In genomic region chr16:86874141-86874540, GRCh38 we compare ENCODE assay signal across 9 cellular contexts.
DNase-seq lines count a peak whose midpoint lies in the region; ATAC-seq and TF ChIP-seq lines count a peak whose summit lies in the region.
"Had no signal": no experiment of that assay in that cellular context is flagged by ENCODE, and none has a peak within 500 bp of the region (broad histone marks: within the 10 kb centered on the region; RNA-seq: fewer than 3 reads in every experiment).

No MANE protein-coding gene starts in this region.

- intact Hi-C loops in esophagus muscularis mucosa (cut with DNase I): no loop called here

- H3K27me3 ChIP-seq in RWPE2 (ENCODE audit: insufficient read depth, poor library complexity, severe bottlenecking) (no peaks in the 10 kb centered on the region), esophagus muscularis mucosa (peaks cover 0 to 79% (median 9%) of the 10 kb centered on the region in 4 donors)

- TF ChIP-seq EP300 in esophagus muscularis mucosa (IDR thresholded peaks at IDR 0.05): no peak

- H3K4me1 ChIP-seq in RWPE2 (ENCODE audit: insufficient read depth, poor library complexity, severe bottlenecking) (no peaks in the 10 kb centered on the region), esophagus muscularis mucosa (no peaks in the 10 kb centered on the region)

- no peak for TF ChIP-seq POLR2A in esophagus muscularis mucosa (IDR thresholded peaks at IDR 0.05; ENCODE audit: low read depth)

- TF ChIP-seq CTCF in RWPE2 (IDR thresholded peaks at IDR 0.05; ENCODE audit: poor library complexity, severe bottlenecking) (peak; percentile 47), esophagus muscularis mucosa (IDR thresholded peaks at IDR 0.05) (peak in 2 of 3 experiments; percentile 18 to 37)

- ATAC-seq in RWPE2 (ENCODE audit: low read depth) (peak; percentile 36; the same call in 1 of the 3 replicates), HG02610 (IDR thresholded peaks at IDR 0.05; ENCODE audit: unreplicated experiment) (no peak), HG03469 (IDR thresholded peaks at IDR 0.05; ENCODE audit: unreplicated experiment) (no peak)

- no peak overlapping the region for H3K27ac ChIP-seq in RWPE2 (ENCODE audit: poor library complexity, severe bottlenecking)
- no peak overlapping the region for H3K27ac ChIP-seq in esophagus muscularis mucosa (replicated peaks in 1 of 4)
- H3K27ac ChIP-seq: parathyroid adenoma had no signal

- WGBS in esophagus muscularis mucosa: 64% methylated on average over 2 of the region's 2 CpGs

- H3K36me3 ChIP-seq in RWPE2 (ENCODE audit: low read depth) (no peaks in the 10 kb centered on the region), esophagus muscularis mucosa (no peaks in the 10 kb centered on the region)

- DNase-seq in activated effector memory CD4-positive, alpha-beta T cell treated with anti-CD3 and anti-CD28 coated beads, Interleukin-2, amount 50 U/mL, for 16 hours: peak; percentile 68
- DNase-seq in activated effector memory CD4-positive, alpha-beta T cell treated with Interleukin-2 at 50 U/mL for 16 hours: no peak
- DNase-seq in RWPE2 (ENCODE audit: low spot score) (peak; percentile 16), esophagus muscularis mucosa (ENCODE audit: extremely low spot score) (no peak), D341Med (ENCODE audit: low spot score) (no peak)
- peak; percentile 6 to 18 for DNase-seq in stimulated activated CD8-positive, alpha-beta memory T cell treated with anti-CD3 and anti-CD28 coated beads, Interleukin-15, amount 100 ng/mL, for 48 hours (ENCODE audit: low read depth in 2 of 2)

- H3K9me3 ChIP-seq in RWPE2 (ENCODE audit: severe bottlenecking) (no peaks in the 10 kb centered on the region), esophagus muscularis mucosa (peaks cover 0 to 7% (median 3%) of the 10 kb centered on the region in 4 donors)

- H3K4me3 ChIP-seq in RWPE2 (ENCODE audit: severe bottlenecking) (no peak overlapping the region), esophagus muscularis mucosa (no peak overlapping the region)

Comparison
In these comparisons a context has a peak if more than half of its experiments do, and no peak if none do; other contexts are left out.
1. DNase-seq: peak in activated effector memory CD4-positive, alpha-beta T cell treated with anti-CD3 and anti-CD28 coated beads, Interleukin-2, amount 50 U/mL, for 16 hours (single experiment), RWPE2 (single experiment) and stimulated activated CD8-positive, alpha-beta memory T cell treated with anti-CD3 and anti-CD28 coated beads, Interleukin-15, amount 100 ng/mL, for 48 hours (2 of 2); none in activated effector memory CD4-positive, alpha-beta T cell treated with Interleukin-2 at 50 U/mL for 16 hours (single experiment), esophagus muscularis mucosa (single experiment) and D341Med (single experiment).